Comparison of ENCODE assay signal across 8 cellular contexts in the genomic region with DNA sequence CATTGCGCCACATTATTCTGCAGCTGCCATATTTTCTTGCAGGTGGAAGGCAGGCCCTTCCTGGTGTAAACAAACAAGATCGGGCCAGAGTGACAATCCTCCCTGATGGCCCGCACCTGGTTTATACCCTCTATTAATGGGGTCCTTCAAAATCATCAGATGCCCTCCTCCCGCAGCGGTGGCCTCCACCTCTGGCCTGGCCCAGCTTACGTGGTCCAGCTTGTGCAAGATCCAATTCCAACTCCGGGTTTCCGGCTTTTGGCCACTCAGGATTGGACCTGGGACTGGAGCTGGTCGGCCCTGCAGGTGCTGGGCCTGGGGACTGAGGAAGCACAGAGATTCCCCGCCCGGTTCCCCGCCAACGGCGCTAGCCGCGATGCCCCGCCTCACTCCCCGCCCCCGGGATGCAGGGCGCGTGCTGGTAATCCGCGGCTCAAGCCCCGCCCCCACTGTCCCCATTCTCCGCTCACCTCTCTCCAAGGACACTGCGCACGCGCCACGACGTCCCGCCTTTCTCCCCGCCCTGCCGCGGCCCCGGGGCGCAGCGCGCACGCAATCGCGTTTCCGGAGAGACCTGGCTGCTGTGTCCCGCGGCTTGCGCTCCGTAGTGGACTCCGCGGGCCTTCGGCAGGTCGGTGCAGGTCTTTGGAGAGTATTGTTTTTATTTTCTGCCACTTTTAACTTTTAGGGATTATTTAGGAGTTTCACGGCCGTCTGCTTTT. TPM values are rescaled to one million over a fixed set of nuclear protein-coding genes. Genes with fewer than 3 reads are reported as not detected.
A peak's percentile ranks its signal among the peaks of the same experiment; 100 is the strongest.
DNase-seq lines count a peak whose midpoint lies in the region; ATAC-seq and TF ChIP-seq lines count a peak whose summit lies in the region.

A gene (plus strand): TSS at position 555 of the 722 bp plus-strand sequence. CDS start 1,441 bp downstream, outside the sequence.

- peak; percentile 99 for DNase-seq in DMS53 (lab: John Stamatoyannopoulos, UW)
- peak; percentile 96 for DNase-seq in KG1 (lab: John Stamatoyannopoulos, UW)
- peak; percentile 82 for DNase-seq in Panc1 (ENCODE audit: low read depth, low spot score)
- DNase-seq in activated T-cell treated with anti-CD3 and anti-CD28 coated beads, Interleukin-2, amount 50 U/mL, for 48 hours = peak; percentile 100
- DNase-seq in stimulated activated CD8-positive, alpha-beta memory T cell treated with anti-CD3 and anti-CD28 coated beads, Interleukin-7, amount 100 ng/mL, for 48 hours (ENCODE audit: extremely low read depth in 1 of 2, low read depth in 1 of 2) = peak; percentile 98 to 99

- CTCF ChIA-PET in Panc1 (lab: Charles Lee) = no interaction called here

- H3K9me3 ChIP-seq in Panc1 (ENCODE audit: control insufficient read depth, insufficient read depth, low read depth, low read length) = no peaks in the 10 kb centered on the region
- H3K9me3 ChIP-seq in muscle layer of duodenum (ENCODE audit: control insufficient read depth in 1 of 2, low read length in 2 of 2) = no peaks in the 10 kb centered on the region

- H3K27me3 ChIP-seq in Panc1 (ENCODE audit: control insufficient read depth, insufficient read depth, low read length) (no peaks in the 10 kb centered on the region), muscle layer of duodenum (ENCODE audit: low read depth, low read length) (no peaks in the 10 kb centered on the region)

- ATAC-seq in GM21723 (IDR thresholded peaks at IDR 0.05; ENCODE audit: unreplicated experiment) (peak; percentile 96), Panc1 (peak; percentile 96), esophagus mucosa (peak; percentile 100)

- H3K27ac ChIP-seq in Panc1 (ENCODE audit: low read length) (peak within 1 kb of the TSS; percentile 97), muscle layer of duodenum (ENCODE audit: low read length) (peak within 1 kb of the TSS; percentile 84)

- peaks cover 5% of the 10 kb centered on the region; the same call in 1 of the 2 replicates for H3K36me3 ChIP-seq in Panc1 (ENCODE audit: control insufficient read depth, insufficient read depth, low read length)
- peaks cover 0 to 2% of the 10 kb centered on the region in 2 donors for H3K36me3 ChIP-seq in muscle layer of duodenum (ENCODE audit: control insufficient read depth in 1 of 2, insufficient read depth in 2 of 2, low read length in 2 of 2)

- no peak for TF ChIP-seq CTCF in Panc1 (IDR thresholded peaks at IDR 0.05)

- H3K4me3 ChIP-seq in Panc1 (ENCODE audit: low read depth in 2 of 2, low read length in 2 of 2) = peak within 1 kb of the TSS; percentile 62 to 99
- H3K4me3 ChIP-seq in muscle layer of duodenum (ENCODE audit: low read depth in 1 of 2, low read length in 2 of 2) = peak within 1 kb of the TSS; percentile 78 to 80

- in situ Hi-C loops in Panc1 (cut with HindIII; ENCODE audit: low pct_unique_long_range_greater_than_20kb, low sequenced_read_pairs) = no loop called here

- intact Hi-C loops in Panc1 (cut with micrococcal nuclease; ENCODE audit: unreplicated experiment) = no loop called here

- POLR2A ChIA-PET in Panc1 (lab: Charles Lee) = interaction anchor here (0.7 kb wide), 1 partner anchor 226 kb away, joined by 3 read pairs; no protein-coding TSS in a partner anchor

- peaks cover 39% of the 10 kb centered on the region for H3K4me1 ChIP-seq in Panc1 (ENCODE audit: control insufficient read depth, insufficient read depth, low read length)
- H3K4me1 ChIP-seq in muscle layer of duodenum (ENCODE audit: control insufficient read depth in 1 of 2, insufficient read depth in 2 of 2, low read length in 2 of 2) = peaks cover 10 to 21% of the 10 kb centered on the region in 2 donors

- BruUV-seq in Panc1 (replicated peaks; lab: Mats Ljungman, UMichigan) = no TSS peak

RNA-seq across cellular contexts. Expression of the gene that starts here (rescaled TPM):
- total RNA-seq in Panc1 (2021; ENCODE audit: unreplicated experiment) (180 TPM), esophagus mucosa (49.3 TPM)
- 103 TPM for polyA plus RNA-seq in Panc1 (2012; ENCODE audit: insufficient read length)

Comparison
In these comparisons a context has a peak if more than half of its experiments do, and no peak if none do; other contexts are left out.
1. Peak in every context shown above with its lines: DNase-seq, ATAC-seq, H3K4me3 ChIP-seq and H3K27ac ChIP-seq.